Comparison of ENCODE assay signal across 8 cellular contexts in the genomic region with DNA sequence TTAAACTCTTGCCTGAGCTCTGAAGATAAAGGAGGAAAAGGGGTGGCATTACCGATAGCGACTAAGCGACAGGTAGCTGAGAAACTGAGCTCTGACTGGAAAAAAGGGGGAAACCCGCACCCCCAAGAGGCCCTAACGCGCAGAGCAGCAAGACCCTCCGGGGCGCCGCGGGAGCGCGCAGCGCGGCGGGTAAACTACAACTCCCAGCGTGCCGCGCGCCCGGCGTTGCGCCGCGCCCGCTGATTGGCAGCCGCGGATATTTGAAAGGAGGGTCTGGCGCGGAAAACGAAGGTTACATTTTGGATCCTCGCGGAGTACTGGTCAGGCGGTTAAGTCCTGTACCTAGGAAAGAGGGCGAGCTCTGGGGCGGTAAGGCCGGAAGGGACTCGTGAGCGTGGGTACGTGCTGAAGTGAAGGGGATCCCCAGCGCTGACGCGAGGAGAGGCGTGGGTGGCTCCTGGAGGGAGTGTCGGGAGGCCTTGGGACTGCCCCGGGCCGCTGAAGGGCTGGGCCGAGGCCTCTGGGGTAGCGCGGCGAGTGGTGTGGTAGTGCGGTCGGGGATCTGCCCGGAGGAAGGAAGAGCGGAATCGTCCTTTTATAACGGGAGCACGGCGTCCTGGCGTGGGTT. TPM values are rescaled to one million over a fixed set of nuclear protein-coding genes. Genes with fewer than 3 reads are reported as not detected.
A peak's percentile ranks its signal among the peaks of the same experiment; 100 is the strongest.
DNase-seq lines count a peak whose midpoint lies in the region; ATAC-seq and TF ChIP-seq lines count a peak whose summit lies in the region.

A gene (plus strand): TSS at position 291 of the 628 bp plus-strand sequence. CDS start 468 bp downstream, outside the sequence.

- DNase-seq in AG09319 (ENCODE audit: extremely low read depth, low read depth), result no peak
- DNase-seq in NCI-H345 treated with DMSO at 0.1 percent for 48 hours (lab: John Stamatoyannopoulos, UW; ENCODE audit: unreplicated experiment), result peak; percentile 51
- DNase-seq in cerebellum (ENCODE audit: low spot score), result peak; percentile 89
- DNase-seq in kidney tubule cell (ENCODE audit: low spot score), result peak; percentile 72
- DNase-seq in stimulated activated CD4-positive, alpha-beta T cell treated with anti-CD3 and anti-CD28 coated beads, Interleukin-2, amount 100 ng/mL, for 24 hours, result peak; percentile 80 to 91

- peak; percentile 37 for TF ChIP-seq CTCF in AG09319 (IDR thresholded peaks at IDR 0.05; ENCODE audit: low read depth, low read length)

- ATAC-seq in GM18868 (IDR thresholded peaks at IDR 0.05; ENCODE audit: unreplicated experiment) (peak; percentile 75), HG03097 (IDR thresholded peaks at IDR 0.05; ENCODE audit: low FRiP score, unreplicated experiment) (peak; percentile 76)
- peak; percentile 89 to 92 for ATAC-seq in activated CD4-positive, CD25-positive, alpha-beta regulatory T cell treated with anti-CD3 and anti-CD28 coated beads, Interleukin-2, amount 50 U/mL, for 24 hours

RNA-seq across cellular contexts. Expression of the gene that starts here (rescaled TPM):
- total RNA-seq in cerebellum, result 5.1 TPM
